In the genomic region with DNA sequence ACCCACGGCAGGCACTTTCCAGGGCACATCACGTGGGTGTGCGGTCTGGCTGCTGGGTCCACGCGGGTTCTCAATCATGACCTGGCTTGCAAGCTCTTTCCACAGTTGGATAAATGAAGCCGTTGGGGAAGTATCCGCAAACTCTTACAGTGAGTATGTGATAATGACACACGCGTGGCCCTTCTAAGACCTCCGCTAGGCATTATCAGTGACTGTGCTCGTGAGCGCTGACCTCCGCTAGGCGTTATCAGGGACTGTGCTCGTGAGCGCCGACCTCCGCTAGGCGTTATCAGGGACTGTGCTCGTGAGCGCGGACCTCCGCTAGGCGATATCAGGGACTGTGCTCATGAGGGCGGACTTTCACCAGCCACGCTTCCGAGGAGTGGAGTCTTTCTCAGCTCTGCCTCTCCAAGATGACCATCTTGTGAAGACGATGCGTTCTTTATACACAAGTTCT, we compare ENCODE assay signal across 19 cellular contexts.
"Had no signal": no experiment of that assay in that cellular context is flagged by ENCODE, and none has a peak within 500 bp of the region (broad histone marks: within the 10 kb centered on the region; RNA-seq: fewer than 3 reads in every experiment).

No MANE protein-coding gene starts in this region.

- H3K36me3 ChIP-seq: cardiac muscle cell, sigmoid colon, tibial artery, vagina had no signal

- H3K27me3 Mint-ChIP-seq: activated CD4-positive, alpha-beta T cell treated with anti-CD3 and anti-CD28 coated beads, Interleukin-2, amount 10 ng/mL, durations not matched to agents 24 days and 14 days; activated naive CD8-positive, alpha-beta T cell treated with anti-CD3 and anti-CD28 coated beads for 36 hours had no signal

- H3K4me1 ChIP-seq: foreskin keratinocyte, sigmoid colon, tibial artery, vagina had no signal

- DNase-seq: activated CD4-positive, alpha-beta T cell treated with anti-CD3 and anti-CD28 coated beads, Interleukin-2, amount 10 ng/mL, durations not matched to agents 24 days and 14 days; activated CD8-positive, alpha-beta T cell treated with anti-CD3 and anti-CD28 coated beads for 36 hours; activated naive CD4-positive, alpha-beta T cell; activated naive CD8-positive, alpha-beta T cell treated with anti-CD3 and anti-CD28 coated beads for 36 hours; amniotic stem cell; foreskin keratinocyte; glutamatergic neuron; hypothalamus; nephron progenitor cell; stimulated activated naive CD4-positive, alpha-beta T cell; substantia nigra had no signal

- H3K27me3 ChIP-seq: cardiac muscle cell, foreskin keratinocyte, sigmoid colon, vagina had no signal

- ATAC-seq: activated CD8-positive, alpha-beta T cell treated with anti-CD3 and anti-CD28 coated beads for 36 hours; foreskin keratinocyte had no signal

- H3K4me3 ChIP-seq: cardiac muscle cell, sigmoid colon, tibial artery, vagina had no signal

- H3K36me3 Mint-ChIP-seq: activated naive CD8-positive, alpha-beta T cell treated with anti-CD3 and anti-CD28 coated beads for 36 hours had no signal

- H3K4me3 Mint-ChIP-seq: activated CD4-positive, alpha-beta T cell treated with anti-CD3 and anti-CD28 coated beads, Interleukin-2, amount 10 ng/mL, durations not matched to agents 24 days and 14 days; activated CD8-positive, alpha-beta T cell treated with anti-CD3 and anti-CD28 coated beads for 36 hours; activated naive CD8-positive, alpha-beta T cell treated with anti-CD3 and anti-CD28 coated beads for 36 hours; activated T-helper 1 cell treated with anti-CD3 and anti-CD28 coated beads, Interleukin-12 subunit alpha, Interleukin-12 subunit beta, Interleukin-2, Interleukin-4 antibody, amounts not matched to agents 30 ng/mL and 10 ng/mL and 1 ng/mL, durations not matched to agents 14 hours and 24 hours and 36 hours; nephron progenitor cell had no signal

- H3K4me1 Mint-ChIP-seq: activated CD4-positive, alpha-beta T cell treated with anti-CD3 and anti-CD28 coated beads, Interleukin-2, amount 10 ng/mL, durations not matched to agents 24 days and 14 days; activated naive CD8-positive, alpha-beta T cell treated with anti-CD3 and anti-CD28 coated beads for 36 hours; nephron progenitor cell had no signal

- H3K9me3 Mint-ChIP-seq: activated CD4-positive, alpha-beta T cell treated with anti-CD3 and anti-CD28 coated beads, Interleukin-2, amount 10 ng/mL, durations not matched to agents 24 days and 14 days; activated CD8-positive, alpha-beta T cell treated with anti-CD3 and anti-CD28 coated beads for 36 hours; activated naive CD8-positive, alpha-beta T cell treated with anti-CD3 and anti-CD28 coated beads for 36 hours; activated T-helper 1 cell treated with anti-CD3 and anti-CD28 coated beads, Interleukin-12 subunit alpha, Interleukin-12 subunit beta, Interleukin-2, Interleukin-4 antibody, amounts not matched to agents 30 ng/mL and 10 ng/mL and 1 ng/mL, durations not matched to agents 14 hours and 24 hours and 36 hours; nephron progenitor cell had no signal

- H3K27ac Mint-ChIP-seq: activated CD4-positive, alpha-beta T cell treated with anti-CD3 and anti-CD28 coated beads, Interleukin-2, amount 10 ng/mL, durations not matched to agents 24 days and 14 days; activated CD8-positive, alpha-beta T cell treated with anti-CD3 and anti-CD28 coated beads for 36 hours; activated naive CD8-positive, alpha-beta T cell treated with anti-CD3 and anti-CD28 coated beads for 36 hours; activated T-helper 1 cell treated with anti-CD3 and anti-CD28 coated beads, Interleukin-12 subunit alpha, Interleukin-12 subunit beta, Interleukin-2, Interleukin-4 antibody, amounts not matched to agents 30 ng/mL and 10 ng/mL and 1 ng/mL, durations not matched to agents 14 hours and 24 hours and 36 hours; nephron progenitor cell had no signal

- H3K9me3 ChIP-seq: sigmoid colon, tibial artery, vagina had no signal

- FAIRE-seq: keratinocyte, TTC549 had no signal

- H3K27ac ChIP-seq: cardiac muscle cell, epithelial cell of prostate, foreskin keratinocyte, sigmoid colon, tibial artery, vagina had no signal
